8 cellular contexts compared by ENCODE assay signal in the genomic region with DNA sequence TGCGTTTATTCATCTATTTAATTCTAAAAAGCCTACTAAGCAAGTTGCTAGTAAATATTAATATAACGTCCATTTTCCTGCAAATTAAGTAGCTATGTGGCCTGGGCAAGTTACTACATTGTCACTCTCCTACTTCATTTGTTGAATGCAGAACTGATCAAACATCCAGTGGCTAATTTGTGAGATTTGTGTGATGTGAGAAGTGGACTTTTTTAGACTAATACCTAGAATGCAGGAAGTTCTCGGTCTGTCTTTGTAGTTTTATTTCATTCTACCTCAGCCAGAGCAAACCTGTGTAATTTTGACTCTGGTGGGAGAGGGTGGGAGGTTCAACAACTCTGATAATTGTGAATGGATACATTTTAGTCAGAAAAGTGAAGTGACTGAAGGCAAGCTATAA. TPM values are rescaled to one million over a fixed set of nuclear protein-coding genes. Genes with fewer than 3 reads are reported as not detected.
DNase-seq lines count a peak whose midpoint lies in the region; ATAC-seq and TF ChIP-seq lines count a peak whose summit lies in the region.

No MANE protein-coding gene starts in this region.

- H3K4me1 Mint-ChIP-seq in stimulated activated naive CD8-positive, alpha-beta T cell treated with anti-CD3 and anti-CD28 coated beads, Interleukin-15, amount 100 ng/mL, for 72 hours, result peaks cover 26% of the 10 kb centered on the region

- H3K9me3 ChIP-seq in BE2C, result no peaks in the 10 kb centered on the region

- ATAC-seq in GM19467 (IDR thresholded peaks at IDR 0.05; ENCODE audit: unreplicated experiment), result peak; percentile 2
- peak; percentile 13 for ATAC-seq in stimulated activated naive CD8-positive, alpha-beta T cell treated with anti-CD3 and anti-CD28 coated beads, Interleukin-15, amount 100 ng/mL, for 72 hours
- no peak for ATAC-seq in HG03139 (IDR thresholded peaks at IDR 0.05; ENCODE audit: unreplicated experiment)

- H3K27me3 ChIP-seq in BE2C, result no peaks in the 10 kb centered on the region

- TF ChIP-seq CTCF in BE2C (IDR thresholded peaks at IDR 0.05; ENCODE audit: low read depth, low read length), result no peak

- DNase-seq in BE2C (no peak), SW480 (ENCODE audit: low spot score) (peak; percentile 1), glomerular visceral epithelial cell (ENCODE audit: extremely low spot score) (peak; percentile 2), NCI-H510A treated with DMSO at 0.1 percent for 48 hours (lab: John Stamatoyannopoulos, UW) (no peak), activated gamma-delta T cell treated with Interleukin-2 at 50 U/mL for 16 hours (no peak)
- no peak for DNase-seq in stimulated activated naive CD8-positive, alpha-beta T cell treated with anti-CD3 and anti-CD28 coated beads, Interleukin-15, amount 100 ng/mL, for 72 hours

- no peaks in the 10 kb centered on the region for H3K27me3 Mint-ChIP-seq in stimulated activated naive CD8-positive, alpha-beta T cell treated with anti-CD3 and anti-CD28 coated beads, Interleukin-15, amount 100 ng/mL, for 72 hours

- peak overlapping the region; percentile 86 for H3K4me3 ChIP-seq in BE2C (ENCODE audit: low read depth, low read length)

- peak overlapping the region; percentile 91 to 94 for H3K4me3 Mint-ChIP-seq in stimulated activated naive CD8-positive, alpha-beta T cell treated with anti-CD3 and anti-CD28 coated beads, Interleukin-15, amount 100 ng/mL, for 72 hours

- H3K4me1 ChIP-seq in BE2C, result no peaks in the 10 kb centered on the region

- peaks cover 15% of the 10 kb centered on the region for H3K36me3 ChIP-seq in BE2C

- peak overlapping the region; percentile 94 to 97 for H3K27ac Mint-ChIP-seq in stimulated activated naive CD8-positive, alpha-beta T cell treated with anti-CD3 and anti-CD28 coated beads, Interleukin-15, amount 100 ng/mL, for 72 hours

- H3K9me3 Mint-ChIP-seq in stimulated activated naive CD8-positive, alpha-beta T cell treated with anti-CD3 and anti-CD28 coated beads, Interleukin-15, amount 100 ng/mL, for 72 hours, result no peaks in the 10 kb centered on the region

RNA-seq across cellular contexts. Expression of gene GUF1, which starts 0.8 kb away (rescaled TPM):
- 15.5 TPM for polyA plus RNA-seq in BE2C (2012; ENCODE audit: insufficient read depth, insufficient read length, low read depth)

RNA-seq across cellular contexts. Expression of gene YIPF7, which starts 27.6 kb away (rescaled TPM):
- polyA plus RNA-seq in BE2C (2012; ENCODE audit: insufficient read depth, insufficient read length, low read depth), result not detected

RNA-seq across cellular contexts. Expression of gene GNPDA2, which starts 47.3 kb away (rescaled TPM):
- polyA plus RNA-seq in BE2C (2012; ENCODE audit: insufficient read depth, insufficient read length, low read depth), result 10.7 TPM

Comparison
In these comparisons a context has a peak if more than half of its experiments do, and no peak if none do; other contexts are left out.
1. DNase-seq: peak in SW480 (single experiment) and glomerular visceral epithelial cell (single experiment); none in BE2C (single experiment), stimulated activated naive CD8-positive, alpha-beta T cell treated with anti-CD3 and anti-CD28 coated beads, Interleukin-15, amount 100 ng/mL, for 72 hours (0 of 2), NCI-H510A treated with DMSO at 0.1 percent for 48 hours (single experiment) and activated gamma-delta T cell treated with Interleukin-2 at 50 U/mL for 16 hours (single experiment).